8 cellular contexts compared by ENCODE assay signal in the genomic region with DNA sequence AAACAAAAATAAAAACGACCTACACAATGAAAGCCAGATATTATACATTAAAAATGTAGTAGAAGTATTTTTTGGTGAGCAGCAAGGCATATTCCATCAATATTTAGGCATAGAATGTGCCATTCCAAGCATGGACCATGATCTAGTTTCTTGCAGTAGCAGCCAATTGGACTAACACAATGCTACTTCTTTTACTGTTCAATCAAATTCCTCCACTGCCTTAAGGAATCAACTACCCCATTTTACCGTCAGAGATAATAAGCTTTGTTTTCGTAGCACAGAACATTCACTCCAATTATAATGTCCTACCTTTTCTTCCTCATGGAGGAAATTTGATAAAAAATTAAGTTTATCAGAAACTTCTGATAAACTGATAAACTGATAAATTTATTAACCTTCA. TPM values are rescaled to one million over a fixed set of nuclear protein-coding genes. Genes with fewer than 3 reads are reported as not detected.
DNase-seq lines count a peak whose midpoint lies in the region; ATAC-seq, FAIRE-seq and TF ChIP-seq lines count a peak whose summit lies in the region.

No MANE protein-coding gene starts in this region.

- peaks cover 27% of the 10 kb centered on the region for H3K4me1 ChIP-seq in CD8-positive, alpha-beta T cell (ENCODE audit: insufficient read depth, low read length)
- H3K4me1 ChIP-seq in small intestine (ENCODE audit: control insufficient read depth in 2 of 2, insufficient read depth in 1 of 2, low read depth in 1 of 2, low read length in 1 of 2) = no peaks in the 10 kb centered on the region

- no peak for FAIRE-seq in small intestine (lab: Jason Lieb, UNC)

- TF ChIP-seq CTCF in CD8-positive, alpha-beta T cell (IDR thresholded peaks at IDR 0.05) = no peak
- TF ChIP-seq CTCF in nephron progenitor cell (IDR thresholded peaks at IDR 0.05) = no peak

- peak overlapping the region; percentile 1 for H3K27ac ChIP-seq in CD8-positive, alpha-beta T cell (ENCODE audit: low read depth, low read length)
- H3K27ac ChIP-seq in small intestine (ENCODE audit: low read depth in 1 of 2, low read length in 1 of 2) = peak overlapping the region in 1 of 2 donors; percentile 20

- WGBS in small intestine, 3 donors = 0 to 4% (median 1%) methylated on average over 3 of the region's 3 CpGs

- H3K36me3 Mint-ChIP-seq in CD8-positive, alpha-beta T cell = peaks cover 18% of the 10 kb centered on the region
- H3K36me3 Mint-ChIP-seq in nephron progenitor cell (ENCODE audit: low read depth) = peaks cover 37% of the 10 kb centered on the region

- H3K9me3 ChIP-seq in CD8-positive, alpha-beta T cell (ENCODE audit: low read length) = no peaks in the 10 kb centered on the region
- H3K9me3 ChIP-seq in MG63 (no peaks in the 10 kb centered on the region), small intestine (ENCODE audit: control insufficient read depth, low read depth) (no peaks in the 10 kb centered on the region)

- no peaks in the 10 kb centered on the region for H3K36me3 ChIP-seq in CD8-positive, alpha-beta T cell (ENCODE audit: insufficient read depth, low read length)
- H3K36me3 ChIP-seq in MG63 (peaks cover 19% of the 10 kb centered on the region), small intestine (ENCODE audit: control insufficient read depth in 2 of 2, insufficient read depth in 2 of 2, low read length in 2 of 2) (no peaks in the 10 kb centered on the region)

- H3K4me3 Mint-ChIP-seq in CD8-positive, alpha-beta T cell = peak overlapping the region; percentile 86
- H3K4me3 Mint-ChIP-seq in nephron progenitor cell = peak overlapping the region; percentile 93

- intact Hi-C loops in CD8-positive, alpha-beta T cell (cut with DNase I, micrococcal nuclease) = loop anchor here (2.0 to 10.0 kb wide), 4 partner anchors 150 to 288 kb away; a partner anchor contains a TSS

- peak overlapping the region; percentile 24 for H3K4me3 ChIP-seq in CD8-positive, alpha-beta T cell (ENCODE audit: low read depth, low read length)
- H3K4me3 ChIP-seq in MG63 (peak overlapping the region; percentile 98), small intestine (ENCODE audit: low read depth in 1 of 2, low read length in 2 of 2) (peak overlapping the region in 1 of 2 donors; percentile 44)

- no peak overlapping the region for H3K27ac Mint-ChIP-seq in CD8-positive, alpha-beta T cell
- H3K27ac Mint-ChIP-seq in nephron progenitor cell = no peak overlapping the region

- CTCF ChIA-PET in CD8-positive, alpha-beta T cell (lab: Charles Lee) = interaction anchor here (0.7 to 1.0 kb wide), 2 partner anchors 29 to 33 kb away, joined by 3 read pairs; a partner anchor contains a TSS

- no peak for ATAC-seq in CD8-positive, alpha-beta T cell
- no peak for ATAC-seq in HG03565 (IDR thresholded peaks at IDR 0.05; ENCODE audit: unreplicated experiment)
- no peak for ATAC-seq in GM21786 (IDR thresholded peaks at IDR 0.05; ENCODE audit: unreplicated experiment)
- no peak for ATAC-seq in GM18907 (IDR thresholded peaks at IDR 0.05; ENCODE audit: unreplicated experiment)

- no peak for DNase-seq in CD8-positive, alpha-beta T cell
- no peak for DNase-seq in MG63
- peak; percentile 38 for DNase-seq in dermis blood vessel endothelial cell
- no peak for DNase-seq in nephron progenitor cell
- no peak for DNase-seq in small intestine

- peaks cover 2% of the 10 kb centered on the region for H3K27me3 ChIP-seq in CD8-positive, alpha-beta T cell (ENCODE audit: insufficient read depth, low read length)
- H3K27me3 ChIP-seq in MG63 (no peaks in the 10 kb centered on the region), small intestine (ENCODE audit: control insufficient read depth in 2 of 2, insufficient read depth in 2 of 2, low read length in 2 of 2) (no peaks in the 10 kb centered on the region)

- no peaks in the 10 kb centered on the region for H3K9me3 Mint-ChIP-seq in CD8-positive, alpha-beta T cell
- no peaks in the 10 kb centered on the region for H3K9me3 Mint-ChIP-seq in nephron progenitor cell

- H3K4me1 Mint-ChIP-seq in CD8-positive, alpha-beta T cell (ENCODE audit: low read depth) = peaks cover 48% of the 10 kb centered on the region
- peaks cover 24% of the 10 kb centered on the region for H3K4me1 Mint-ChIP-seq in nephron progenitor cell

- no peaks in the 10 kb centered on the region for H3K27me3 Mint-ChIP-seq in CD8-positive, alpha-beta T cell (ENCODE audit: low read depth)
- no peaks in the 10 kb centered on the region for H3K27me3 Mint-ChIP-seq in nephron progenitor cell (ENCODE audit: low read depth, poor library complexity)

- POLR2A ChIA-PET in CD8-positive, alpha-beta T cell (lab: Charles Lee) = interaction anchor here (1.6 to 2.5 kb wide), 3 partner anchors 29 to 171 kb away, joined by 4 to 11 read pairs (median 8); a partner anchor contains a TSS

RNA-seq across cellular contexts. Expression of a gene that starts 1.3 kb away (rescaled TPM):
- 10 to 100 TPM; 37.2 to 39.1 TPM for total RNA-seq in CD8-positive, alpha-beta T cell
- total RNA-seq in MG63 (2014; rRNA removed; shearing (Covaris generic); ENCODE audit: low replicate concordance) = 10.3 and 12.9 TPM in 2 replicates
- total RNA-seq in dermis blood vessel endothelial cell = 9.9 and 13.1 TPM in 2 replicates
- polyA plus RNA-seq in small intestine = 1 to 10 TPM; 4.1 to 8.1 (median 6.5) TPM

RNA-seq across cellular contexts. Expression of a gene that starts 29.7 kb away (rescaled TPM):
- total RNA-seq in CD8-positive, alpha-beta T cell = 10 to 100 TPM in 1 of 2 experiments, 1 to 10 TPM in 1; 9.7 to 10.3 TPM
- 24.5 and 53.9 TPM in 2 replicates for total RNA-seq in MG63 (2014; rRNA removed; shearing (Covaris generic); ENCODE audit: low replicate concordance)
- 29.3 and 31.0 TPM in 2 replicates for total RNA-seq in dermis blood vessel endothelial cell
- 10 to 100 TPM in 1 of 3 donors, 1 to 10 TPM in 2; 2.7 to 12.9 (median 2.9) TPM for polyA plus RNA-seq in small intestine

RNA-seq across cellular contexts. Expression of a gene that starts 33.0 kb away (rescaled TPM):
- total RNA-seq in CD8-positive, alpha-beta T cell = 10 to 100 TPM; 14.7 to 17.3 TPM
- 229 and 267 TPM in 2 replicates for total RNA-seq in MG63 (2014; rRNA removed; shearing (Covaris generic); ENCODE audit: low replicate concordance)
- total RNA-seq in dermis blood vessel endothelial cell = 132 and 137 TPM in 2 replicates
- polyA plus RNA-seq in small intestine = 10 to 100 TPM; 38.9 to 70.0 (median 40.0) TPM
